In genomic region chr4:164935865-164936606, GRCh38 we compare ENCODE assay signal across 15 cellular contexts. TPM values are rescaled to one million over a fixed set of nuclear protein-coding genes. Genes with fewer than 3 reads are reported as not detected.
DNase-seq lines count a peak whose midpoint lies in the region; ATAC-seq and FAIRE-seq lines count a peak whose summit lies in the region.
"Not testable (repeated sequence)": the region's sequence is repeated elsewhere in the genome, so short reads cannot be mapped to it uniquely, and the experiment has no call there.
"Had no signal": no experiment of that assay in that cellular context is flagged by ENCODE, and none has a peak within 500 bp of the region (broad histone marks: within the 10 kb centered on the region; RNA-seq: fewer than 3 reads in every experiment).

No MANE protein-coding gene starts in this region.

- peak overlapping the region in 5 of 11 experiments; percentile 10 to 62 (median 55); a peak in 6 of 22 replicates for H3K27ac ChIP-seq in BLaER1 treated with 17β-estradiol and CSF1 and Interleukin-3, amounts not matched to agents 10 nM and 100 nM
- not testable (repeated sequence) for H3K27ac ChIP-seq in Karpas-422 (ENCODE audit: low read length)

- peaks cover 0 to 12% (median 11%) of the 10 kb centered on the region in 10 experiments; a peak in 12 of 20 replicates for H3K4me1 ChIP-seq in BLaER1 treated with 17β-estradiol and CSF1 and Interleukin-3, amounts not matched to agents 10 nM and 100 nM
- not testable (repeated sequence) for H3K4me1 ChIP-seq in Karpas-422 (ENCODE audit: low read length)

- H3K79me2 ChIP-seq in Karpas-422 (ENCODE audit: low read length) = not testable (repeated sequence)

- ATAC-seq in GM18519 (IDR thresholded peaks at IDR 0.05; ENCODE audit: low FRiP score, unreplicated experiment) = peak; percentile 33
- ATAC-seq in GM21390 (IDR thresholded peaks at IDR 0.05; ENCODE audit: unreplicated experiment) = peak; percentile 56
- peak; percentile 42 for ATAC-seq in HG02571 (IDR thresholded peaks at IDR 0.05; ENCODE audit: unreplicated experiment)
- peak; percentile 64 for ATAC-seq in HG02970 (IDR thresholded peaks at IDR 0.05; ENCODE audit: low FRiP score, unreplicated experiment)
- ATAC-seq in HG03175 (IDR thresholded peaks at IDR 0.05; ENCODE audit: unreplicated experiment) = peak; percentile 70

- not testable (repeated sequence) for H3K9me2 ChIP-seq in Karpas-422 (replicated peaks; ENCODE audit: insufficient read depth, low read length)

- H3K27me3 ChIP-seq in BLaER1 treated with 17β-estradiol and CSF1 and Interleukin-3, amounts not matched to agents 10 nM and 100 nM; Karpas-422 (ENCODE audit: low read length): not testable (repeated sequence)

- DNase-seq in GM19239 (ENCODE audit: insufficient read length, low spot score); Karpas-422: not testable (repeated sequence)

- peak; percentile 39 for FAIRE-seq in GM19239 (lab: Jason Lieb, UNC)

- H4K20me1 ChIP-seq in BLaER1 treated with 17β-estradiol and CSF1 and Interleukin-3, amounts not matched to agents 10 nM and 100 nM; Karpas-422 (ENCODE audit: insufficient read depth, low read depth, low read length): not testable (repeated sequence)

- H3K4me2 ChIP-seq in BLaER1 treated with 17β-estradiol and CSF1 and Interleukin-3, amounts not matched to agents 10 nM and 100 nM = peak overlapping the region in 8 of 11 experiments; percentile 20 to 59 (median 26); a peak in 12 of 22 replicates
- not testable (repeated sequence) for H3K4me2 ChIP-seq in Karpas-422 (ENCODE audit: low read depth, low read length, poor library complexity, severe bottlenecking)

- peak overlapping the region; percentile 58; the same call in 1 of the 2 replicates for H2AFZ ChIP-seq in Karpas-422 (ENCODE audit: low read length)

- not testable (repeated sequence) for H3K9me3 ChIP-seq in BLaER1 treated with 17β-estradiol and CSF1 and Interleukin-3, amounts not matched to agents 10 nM and 100 nM (replicated peaks in 1 of 11); Karpas-422 (ENCODE audit: low read length)

- peak overlapping the region in 3 of 11 experiments; percentile 9 to 42 (median 14); a peak in 3 of 22 replicates for H3K9ac ChIP-seq in BLaER1 treated with 17β-estradiol and CSF1 and Interleukin-3, amounts not matched to agents 10 nM and 100 nM
- H3K9ac ChIP-seq in Karpas-422 (ENCODE audit: low read length) = not testable (repeated sequence)

- not testable (repeated sequence) for H3K4me3 ChIP-seq in BLaER1 treated with 17β-estradiol and CSF1 and Interleukin-3, amounts not matched to agents 10 nM and 100 nM; Karpas-422 (ENCODE audit: low read length)

- not testable (repeated sequence) for H3K36me3 ChIP-seq in BLaER1 treated with 17β-estradiol and CSF1 and Interleukin-3, amounts not matched to agents 10 nM and 100 nM; Karpas-422 (ENCODE audit: insufficient read depth, low read length)

RNA-seq across cellular contexts. Expression of gene TRIM61, which starts 41.4 kb away (rescaled TPM):
- 6.9 and 8.4 TPM in 2 replicates for total RNA-seq in Karpas-422 (2014; rRNA removed; shearing (Covaris generic); ENCODE audit: low replicate concordance)
- total RNA-seq: suprapubic skin had no signal

RNA-seq across cellular contexts. Expression of gene APELA, which starts 59.1 kb away (rescaled TPM):
- not detected in 2 replicates for total RNA-seq in Karpas-422 (2014; rRNA removed; shearing (Covaris generic); ENCODE audit: low replicate concordance)
- total RNA-seq: activated CD4-positive, alpha-beta memory T cell treated with anti-CD3 and anti-CD28 coated beads, Interleukin-2, amount 10 ng/mL, durations not matched to agents 7 days and 5 days; bronchial epithelial cell; IMR-90; left colon; MCF 10A; naive thymus-derived CD4-positive, alpha-beta T cell; suprapubic skin had no signal
